20 cellular contexts compared by ENCODE assay signal in genomic region chr5:58181578-58182286, GRCh38.
"Had no signal": no experiment of that assay in that cellular context is flagged by ENCODE, and none has a peak within 500 bp of the region (broad histone marks: within the 10 kb centered on the region; RNA-seq: fewer than 3 reads in every experiment).

No MANE protein-coding gene starts in this region.

- H3K27me3 Mint-ChIP-seq: naive B cell, progenitor cell of endocrine pancreas had no signal

- H3K4me3 ChIP-seq: adrenal gland, cardiac muscle cell, dorsolateral prefrontal cortex, gastroesophageal sphincter, lung, right atrium auricular region, tibial nerve, vagina had no signal

- H3K4me1 Mint-ChIP-seq: naive B cell had no signal

- H3K27me3 ChIP-seq: adrenal gland, cardiac muscle cell, dorsolateral prefrontal cortex, gastroesophageal sphincter, right atrium auricular region, tibial nerve, vagina had no signal

- H3K27ac Mint-ChIP-seq: activated T-cell treated with anti-CD3 and anti-CD28 coated beads, Interleukin-2, amount 50 U/mL, for 24 hours; naive B cell had no signal

- H3K36me3 ChIP-seq: adrenal gland, cardiac muscle cell, gastroesophageal sphincter, right atrium auricular region, tibial nerve, vagina had no signal

- H3K27ac ChIP-seq: adrenal gland, cardiac muscle cell, gastroesophageal sphincter, right atrium auricular region, vagina had no signal

- H3K4me3 Mint-ChIP-seq: activated T-cell treated with anti-CD3 and anti-CD28 coated beads, Interleukin-2, amount 50 U/mL, for 24 hours; naive B cell had no signal

- H3K36me3 Mint-ChIP-seq: naive B cell had no signal

- DNase-seq: activated CD4-positive, alpha-beta T cell treated with anti-CD3 and anti-CD28 coated beads, Interleukin-2, amount 50 U/mL, for 48 hours; activated CD4-positive, CD25-positive, alpha-beta regulatory T cell treated with anti-CD3 and anti-CD28 coated beads, Interleukin-2, amount 50 U/mL, for 72 hours; activated naive CD4-positive, alpha-beta T cell treated with anti-CD3 and anti-CD28 coated beads, Interleukin-2, amount 50 U/mL, for 16 hours; activated T-cell treated with anti-CD3 and anti-CD28 coated beads, Interleukin-2, amount 50 U/mL, for 24 hours; adrenal gland; dorsolateral prefrontal cortex; left colon; naive B cell; small intestine; stimulated activated CD4-positive, alpha-beta T cell treated with anti-CD3 and anti-CD28 coated beads, Interleukin-4, amount 100 ng/mL, for 4 hours; stimulated activated CD8-positive, alpha-beta memory T cell treated with anti-CD3 and anti-CD28 coated beads, Interleukin-4, amount 100 ng/mL, for 48 hours; stimulated activated naive CD4-positive, alpha-beta T cell treated with Interleukin-2 at 50 U/mL for 16 hours; substantia nigra had no signal

- H3K4me1 ChIP-seq: adrenal gland, right atrium auricular region, vagina had no signal

- ATAC-seq: gastroesophageal sphincter, left colon had no signal

- H3K9me3 Mint-ChIP-seq: activated T-cell treated with anti-CD3 and anti-CD28 coated beads, Interleukin-2, amount 50 U/mL, for 24 hours; naive B cell had no signal

- H3K9me3 ChIP-seq: adrenal gland, gastroesophageal sphincter, right atrium auricular region, tibial nerve, vagina had no signal
